In genomic region chr11:118560806-118561205, GRCh38 we compare ENCODE assay signal across 3 cellular contexts. TPM values are rescaled to one million over a fixed set of nuclear protein-coding genes. Genes with fewer than 3 reads are reported as not detected.
"Had no signal": no experiment of that assay in that cellular context is flagged by ENCODE, and none has a peak within 500 bp of the region (broad histone marks: within the 10 kb centered on the region; RNA-seq: fewer than 3 reads in every experiment).

No MANE protein-coding gene starts in this region.

- H3K4me3 ChIP-seq: GM12878 had no signal

- ATAC-seq: GM12878 had no signal

- DNase-seq: GDM1, GF-D8 had no signal

RNA-seq across cellular contexts. Expression of gene TTC36, which starts 33.5 kb away (rescaled TPM):
- total RNA-seq: GM12878 had no signal
